In genomic region chr1:10429868-10430215, GRCh38 we compare ENCODE assay signal across 1 cellular context.
TF ChIP-seq lines count a peak whose summit lies in the region.

No MANE protein-coding gene starts in this region.

TF ChIP-seq in K562, 482 proteins besides CTCF, POLR2A, EP300 and RAD21:
- TF ChIP-seq GATA2 (CRISPR knock-in tag; IDR thresholded peaks at IDR 0.05) (0 out of 2 replicates have a peak, but pooled peaks have one; percentile 22), KLF13 (tag; IDR thresholded peaks at IDR 0.05; ENCODE audit: borderline replicate concordance, low read depth) (no peak), MBD1 (CRISPR knock-in tag; IDR thresholded peaks at IDR 0.05) (peak; percentile 84), ZFP91 (CRISPR knock-in tag; IDR thresholded peaks at IDR 0.05) (0 out of 2 replicates have a peak, but pooled peaks have one; percentile 43), ZNF830 (CRISPR knock-in tag; IDR thresholded peaks at IDR 0.05) (peak; percentile 59; the same call in 1 of the 2 replicates), HDGF (IDR thresholded peaks at IDR 0.05) (0 out of 2 replicates have a peak, but pooled peaks have one; percentile 24), PTRF (tag; IDR thresholded peaks at IDR 0.05) (no peak)
TF ChIP-seq in K562: peak in this region for 5.
